1 cellular context compared by ENCODE assay signal in the genomic region with DNA sequence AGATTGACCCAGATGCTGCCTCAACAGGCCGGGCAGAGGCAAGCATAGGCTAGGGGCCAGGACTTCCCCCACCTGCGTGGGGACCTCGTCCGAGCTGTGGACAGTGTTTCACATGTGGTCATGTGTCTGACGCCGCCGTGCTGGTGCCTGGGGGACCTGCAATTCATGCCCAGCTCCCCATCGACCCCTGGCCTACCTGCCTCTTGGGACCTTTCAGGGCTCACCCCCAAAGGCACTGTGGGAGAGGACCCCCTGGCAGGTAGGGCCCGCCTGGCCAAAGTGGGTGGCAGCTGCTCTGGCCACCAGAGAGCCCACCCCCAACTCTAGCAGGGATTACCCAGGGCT.
TF ChIP-seq lines count a peak whose summit lies in the region.

No MANE protein-coding gene starts in this region.

TF ChIP-seq in GM12878, 131 proteins besides CTCF, POLR2A, EP300 and RAD21:
- TF ChIP-seq SMC3 (IDR thresholded peaks at IDR 0.05; ENCODE audit: borderline replicate concordance, low read length) (no peak), IKZF2 (IDR thresholded peaks at IDR 0.05) (0 out of 4 replicates have a peak, but pooled peaks of 1 of the 2 experiments have one; percentile 14), MEF2B (IDR thresholded peaks at IDR 0.05; ENCODE audit: partially characterized antibody, poor library complexity, severe bottlenecking) (peak; percentile 39), SMARCA5 (IDR thresholded peaks at IDR 0.05) (peak; percentile 40; the same call in 1 of the 2 replicates), GATAD2B (conservative IDR thresholded peaks at IDR 0.05; ENCODE audit: low read depth) (0 out of 2 replicates have a peak, but pooled peaks have one; percentile 38)
- TF ChIP-seq, protein P1, sequence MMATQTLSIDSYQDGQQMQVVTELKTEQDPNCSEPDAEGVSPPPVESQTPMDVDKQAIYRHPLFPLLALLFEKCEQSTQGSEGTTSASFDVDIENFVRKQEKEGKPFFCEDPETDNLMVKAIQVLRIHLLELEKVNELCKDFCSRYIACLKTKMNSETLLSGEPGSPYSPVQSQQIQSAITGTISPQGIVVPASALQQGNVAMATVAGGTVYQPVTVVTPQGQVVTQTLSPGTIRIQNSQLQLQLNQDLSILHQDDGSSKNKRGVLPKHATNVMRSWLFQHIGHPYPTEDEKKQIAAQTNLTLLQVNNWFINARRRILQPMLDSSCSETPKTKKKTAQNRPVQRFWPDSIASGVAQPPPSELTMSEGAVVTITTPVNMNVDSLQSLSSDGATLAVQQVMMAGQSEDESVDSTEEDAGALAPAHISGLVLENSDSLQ (IDR thresholded peaks at IDR 0.05) = no peak
